21 cellular contexts compared by ENCODE assay signal in genomic region chr12:113318900-113319628, GRCh38.
"Had no signal": no experiment of that assay in that cellular context is flagged by ENCODE, and none has a peak within 500 bp of the region (broad histone marks: within the 10 kb centered on the region; RNA-seq: fewer than 3 reads in every experiment).

No MANE protein-coding gene starts in this region.

- H3K27me3 Mint-ChIP-seq: activated naive CD4-positive, alpha-beta T cell treated with anti-CD3 and anti-CD28 coated beads, Interleukin-2, amount 10 ng/mL, durations not matched to agents 7 days and 5 days; natural killer cell treated with Interleukin-12 subunit alpha and Interleukin-12 subunit beta and Interleukin-15 and Interleukin-18, amount 100 ng/mL, for 72 hours had no signal

- DNase-seq: activated CD8-positive, alpha-beta memory T cell treated with anti-CD3 and anti-CD28 coated beads, Interleukin-2, amount 50 U/mL, for 48 hours; activated effector memory CD4-positive, alpha-beta T cell treated with anti-CD3 and anti-CD28 coated beads, Interleukin-2, amount 50 U/mL, for 16 hours; activated naive CD4-positive, alpha-beta T cell treated with anti-CD3 and anti-CD28 coated beads, Interleukin-2, amount 10 ng/mL, durations not matched to agents 7 days and 5 days; activated T-cell treated with anti-CD3 and anti-CD28 coated beads, Interleukin-2, amount 50 U/mL, for 48 hours; aorta; effector memory CD4-positive, alpha-beta T cell; gastrocnemius medialis; hippocampal formation; left ventricle myocardium superior; mammary epithelial cell; nucleus accumbens; stimulated activated CD4-positive, alpha-beta T cell treated with anti-CD3 and anti-CD28 coated beads, Interleukin-1b, Interleukin-23, amount 100 ng/mL, for 48 hours; T-helper 1 cell; T-helper 9 cell; transverse colon; uterus had no signal

- H3K36me3 ChIP-seq: uterus had no signal

- H3K4me3 Mint-ChIP-seq: activated naive CD4-positive, alpha-beta T cell treated with anti-CD3 and anti-CD28 coated beads, Interleukin-2, amount 10 ng/mL, durations not matched to agents 7 days and 5 days; brain; natural killer cell treated with Interleukin-12 subunit alpha and Interleukin-12 subunit beta and Interleukin-15 and Interleukin-18, amount 100 ng/mL, for 72 hours had no signal

- H3K4me1 Mint-ChIP-seq: brain had no signal

- H3K4me1 ChIP-seq: gastrocnemius medialis, parathyroid adenoma, transverse colon, uterus had no signal

- H3K4me3 ChIP-seq: esophagus muscularis mucosa, gastrocnemius medialis, transverse colon, uterus had no signal

- H3K27ac ChIP-seq: esophagus muscularis mucosa, gastrocnemius medialis, parathyroid adenoma, transverse colon, uterus had no signal

- ATAC-seq: gastrocnemius medialis; left ventricle myocardium superior; natural killer cell treated with Interleukin-12 subunit alpha and Interleukin-12 subunit beta and Interleukin-15 and Interleukin-18, amount 100 ng/mL, for 72 hours; right cardiac atrium had no signal

- H3K9me3 ChIP-seq: esophagus muscularis mucosa, gastrocnemius medialis, transverse colon, uterus had no signal

- H3K27me3 ChIP-seq: esophagus muscularis mucosa, gastrocnemius medialis, transverse colon, uterus had no signal

- H3K27ac Mint-ChIP-seq: brain; natural killer cell treated with Interleukin-12 subunit alpha and Interleukin-12 subunit beta and Interleukin-15 and Interleukin-18, amount 100 ng/mL, for 72 hours had no signal
